22 cellular contexts compared by ENCODE assay signal in the genomic region with DNA sequence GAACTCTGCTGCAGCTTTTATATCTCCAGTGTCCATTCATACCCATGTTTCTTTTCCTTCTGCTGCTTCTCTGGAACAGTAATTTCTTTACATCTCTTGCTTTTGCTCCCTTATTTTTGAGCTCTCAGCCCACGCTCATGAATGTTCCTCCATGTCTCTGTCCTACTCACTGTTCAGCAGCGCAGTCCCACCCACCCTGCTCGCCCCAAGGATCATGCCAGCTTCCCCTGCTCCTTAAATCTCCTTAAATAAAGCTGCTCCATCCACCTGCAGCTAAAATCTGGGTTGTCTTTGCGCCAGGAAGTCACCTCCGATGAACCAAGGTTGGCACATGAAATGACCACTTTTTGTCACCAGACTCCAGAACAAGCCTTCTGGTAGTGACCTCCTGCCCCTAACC.
DNase-seq lines count a peak whose midpoint lies in the region; ATAC-seq and TF ChIP-seq lines count a peak whose summit lies in the region.
"Had no signal": no experiment of that assay in that cellular context is flagged by ENCODE, and none has a peak within 500 bp of the region (broad histone marks: within the 10 kb centered on the region; RNA-seq: fewer than 3 reads in every experiment).

No MANE protein-coding gene starts in this region.

- H2AFZ ChIP-seq in neural progenitor cell (replicated peaks), result no peak overlapping the region

- CTCF ChIA-PET in T-cell (lab: Charles Lee), result interaction anchor here in 1 of 2 donors (0.5 to 0.6 kb wide), 2 partner anchors 14 to 293 kb away, joined by 3 to 8 read pairs; no protein-coding TSS in a partner anchor

- TF ChIP-seq CTCF in coronary artery (IDR thresholded peaks at IDR 0.05), result no peak
- TF ChIP-seq CTCF in neural progenitor cell (IDR thresholded peaks at IDR 0.05), result no peak
- no peak for TF ChIP-seq CTCF in GM13977 (IDR thresholded peaks at IDR 0.05; ENCODE audit: extremely low read depth, insufficient read depth, missing control alignments)

- H3K27ac ChIP-seq in coronary artery (no peak overlapping the region), neural progenitor cell (no peak overlapping the region), temporal lobe (ENCODE audit: low read depth, low read length) (peak overlapping the region; percentile 14)
- H3K27ac ChIP-seq: A549 had no signal

- H3F3A ChIP-seq in neural progenitor cell (ENCODE audit: low read depth), result no peaks in the 10 kb centered on the region

- peaks cover 6% of the 10 kb centered on the region for H3K36me3 ChIP-seq in neural progenitor cell

- peaks cover 15% of the 10 kb centered on the region for H3K36me3 Mint-ChIP-seq in T-helper 17 cell (ENCODE audit: low read depth)
- peaks cover 56% of the 10 kb centered on the region for H3K36me3 Mint-ChIP-seq in neural progenitor cell
- H3K36me3 Mint-ChIP-seq in T-cell, result peaks cover 81% of the 10 kb centered on the region

- POLR2A ChIA-PET in T-cell (lab: Charles Lee), result no interaction called here

- DNase-seq in T-helper 17 cell, result no peak
- DNase-seq in coronary artery (ENCODE audit: low spot score), result peak; percentile 12
- DNase-seq in neural progenitor cell (ENCODE audit: low spot score), result no peak
- DNase-seq in GM13977 (ENCODE audit: low spot score), result no peak
- no peak for DNase-seq in NCI-H146 (lab: John Stamatoyannopoulos, UW)
- no peak for DNase-seq in T-cell
- DNase-seq: BE2C; COR-L47; DMS79; NCI-H1105; NCI-H2029 treated with DMSO at 0.1 percent for 48 hours; NCI-H226; NCI-H524; NCI-H774; NK-92 treated with Interleukin-12 subunit alpha and Interleukin-12 subunit beta, amount 100 ng/mL, for 24 hours had no signal

- H3K4me3 Mint-ChIP-seq in T-helper 17 cell (peak overlapping the region; percentile 37), neural progenitor cell (no peak overlapping the region), T-cell (no peak overlapping the region)
- H3K4me3 Mint-ChIP-seq: IgD-negative memory B cell had no signal

- H3K4me1 Mint-ChIP-seq in T-helper 17 cell (peaks cover 5% of the 10 kb centered on the region), neural progenitor cell (peaks cover 13% of the 10 kb centered on the region), T-cell (no peaks in the 10 kb centered on the region)
- H3K4me1 Mint-ChIP-seq: IgD-negative memory B cell had no signal

- H3K9me3 ChIP-seq in T-helper 17 cell (ENCODE audit: control insufficient read depth, low read length, poor library complexity, severe bottlenecking) (no peaks in the 10 kb centered on the region), neural progenitor cell (ENCODE audit: low read depth) (no peaks in the 10 kb centered on the region)
- H3K9me3 ChIP-seq: A549, BE2C had no signal

- H3K27ac Mint-ChIP-seq in T-helper 17 cell, result peak overlapping the region; percentile 24
- H3K27ac Mint-ChIP-seq in neural progenitor cell, result peak overlapping the region; percentile 61
- no peak overlapping the region for H3K27ac Mint-ChIP-seq in T-cell

- H3K27me3 Mint-ChIP-seq in T-helper 17 cell, result no peaks in the 10 kb centered on the region
- peaks cover 2% of the 10 kb centered on the region for H3K27me3 Mint-ChIP-seq in neural progenitor cell (ENCODE audit: insufficient read depth, low read depth)
- no peaks in the 10 kb centered on the region for H3K27me3 Mint-ChIP-seq in T-cell
- H3K27me3 Mint-ChIP-seq: IgD-negative memory B cell had no signal

- no peaks in the 10 kb centered on the region for H3K9me3 Mint-ChIP-seq in neural progenitor cell
- H3K9me3 Mint-ChIP-seq in T-cell, result no peaks in the 10 kb centered on the region
- H3K9me3 Mint-ChIP-seq: IgD-negative memory B cell had no signal

- H3K4me3 ChIP-seq in coronary artery (no peak overlapping the region), neural progenitor cell (no peak overlapping the region)
- H3K4me3 ChIP-seq: A549, GM12878 had no signal

- peaks cover 9% of the 10 kb centered on the region for H3K4me1 ChIP-seq in neural progenitor cell
- H3K4me1 ChIP-seq: A549, BE2C had no signal

- ATAC-seq in T-helper 17 cell (no peak), T-cell (replicated peaks in 1 of 4) (no peak)
- ATAC-seq: A549, GM12878, HCT116, Panc1, SK-N-SH treated with all-trans-retinoic acid at 6 μM for 48 hours had no signal

- in situ Hi-C loops in GM13977 (cut with MboI; ENCODE audit: low pct_unique_long_range_greater_than_20kb, low sequenced_read_pairs, unreplicated experiment), result no loop called here

- H3K27me3 ChIP-seq in neural progenitor cell, result no peaks in the 10 kb centered on the region
- H3K27me3 ChIP-seq: BE2C had no signal

- H3K79me2 ChIP-seq in neural progenitor cell (ENCODE audit: low read depth), result no peaks in the 10 kb centered on the region

- no peak overlapping the region for H3K4me2 ChIP-seq in neural progenitor cell
- H3K4me2 ChIP-seq: A549 had no signal

- H3K9ac ChIP-seq in neural progenitor cell, result no peak overlapping the region

- no peaks in the 10 kb centered on the region for H4K20me1 ChIP-seq in neural progenitor cell (ENCODE audit: low read depth)

Comparison
In these comparisons a context has a peak if more than half of its experiments do, and no peak if none do; other contexts are left out.
1. H3K27ac Mint-ChIP-seq: peak in T-helper 17 cell (single experiment) and neural progenitor cell (single experiment); none in T-cell (0 of 2).